8 cellular contexts compared by ENCODE assay signal in genomic region chr6:7260291-7261029, GRCh38. TPM values are rescaled to one million over a fixed set of nuclear protein-coding genes. Genes with fewer than 3 reads are reported as not detected.
DNase-seq lines count a peak whose midpoint lies in the region; ATAC-seq and TF ChIP-seq lines count a peak whose summit lies in the region.

No MANE protein-coding gene starts in this region.

- peak; percentile 7 for ATAC-seq in GM19372 (IDR thresholded peaks at IDR 0.05; ENCODE audit: low read depth, unreplicated experiment)
- ATAC-seq in T-helper 17 cell: no peak
- ATAC-seq in heart right ventricle: peak; percentile 7 to 38 (median 18)
- peak; percentile 40 for ATAC-seq in sciatic nerve
- no peak for ATAC-seq in GM21825 (IDR thresholded peaks at IDR 0.05; ENCODE audit: unreplicated experiment)

- H3K27ac Mint-ChIP-seq in T-helper 17 cell: peak overlapping the region; percentile 67

- TF ChIP-seq CTCF in heart right ventricle (IDR thresholded peaks at IDR 0.05): no peak

- H3K9me3 ChIP-seq in T-helper 17 cell (ENCODE audit: control insufficient read depth, low read length, poor library complexity, severe bottlenecking) (no peaks in the 10 kb centered on the region), heart right ventricle (peaks cover 0 to 14% (median 9%) of the 10 kb centered on the region in 11 donors)

- peaks cover 6% of the 10 kb centered on the region for H3K36me3 Mint-ChIP-seq in T-helper 17 cell (ENCODE audit: low read depth)

- peaks cover 0 to 33% (median 14%) of the 10 kb centered on the region in 9 donors for H3K4me1 ChIP-seq in heart right ventricle

- 59 to 64% methylated on average over 13 of the region's 13 CpGs for WGBS in heart right ventricle, 2 donors

- peaks cover 18% of the 10 kb centered on the region for H3K4me1 Mint-ChIP-seq in T-helper 17 cell

- H3K4me3 ChIP-seq in heart right ventricle: peak overlapping the region; percentile 52 to 77 (median 70)

- H3K27ac ChIP-seq in heart right ventricle: peak overlapping the region in 9 of 10 donors; percentile 71 to 86 (median 83)

- intact Hi-C loops in heart right ventricle (cut with DNase I): no loop called here
- intact Hi-C loops in sciatic nerve (cut with DNase I): no loop called here

- no peaks in the 10 kb centered on the region for H3K36me3 ChIP-seq in heart right ventricle

- H3K27me3 Mint-ChIP-seq in T-helper 17 cell: peaks cover 30% of the 10 kb centered on the region

- H3K27me3 ChIP-seq in heart right ventricle: no peaks in the 10 kb centered on the region

- peak overlapping the region; percentile 99 for H3K4me3 Mint-ChIP-seq in T-helper 17 cell

- no peak for DNase-seq in T-helper 17 cell
- no peak for DNase-seq in heart right ventricle
- DNase-seq in sciatic nerve (ENCODE audit: low spot score): peak; percentile 47
- no peak for DNase-seq in NCI-H1092 (lab: John Stamatoyannopoulos, UW)
- DNase-seq in HT-29 (ENCODE audit: low spot score): no peak
- no peak for DNase-seq in inferior parietal cortex (ENCODE audit: extremely low spot score)

RNA-seq across cellular contexts. Expression of gene SSR1, which starts 52.5 kb away (rescaled TPM):
- total RNA-seq in T-helper 17 cell (10 to 100 TPM; 80.4 to 96.1 TPM), heart right ventricle (10 to 100 TPM; 50.9 to 80.5 (median 62.5) TPM), sciatic nerve (118 TPM)
- polyA plus RNA-seq in heart right ventricle: 10 to 100 TPM in 1 of 2 donors, 1 to 10 TPM in 1; 8.3 to 42.4 TPM
- 33.4 and 34.6 TPM in 2 replicates for total RNA-seq in HT-29 (2014; rRNA removed; shearing (Covaris generic))

Comparison
In these comparisons a context has a peak if more than half of its experiments do, and no peak if none do; other contexts are left out.
1. ATAC-seq: peak in GM19372 (single experiment), heart right ventricle (8 of 8) and sciatic nerve (single experiment); none in T-helper 17 cell (single experiment) and GM21825 (single experiment).